Comparison of ENCODE assay signal across 9 cellular contexts in the genomic region with DNA sequence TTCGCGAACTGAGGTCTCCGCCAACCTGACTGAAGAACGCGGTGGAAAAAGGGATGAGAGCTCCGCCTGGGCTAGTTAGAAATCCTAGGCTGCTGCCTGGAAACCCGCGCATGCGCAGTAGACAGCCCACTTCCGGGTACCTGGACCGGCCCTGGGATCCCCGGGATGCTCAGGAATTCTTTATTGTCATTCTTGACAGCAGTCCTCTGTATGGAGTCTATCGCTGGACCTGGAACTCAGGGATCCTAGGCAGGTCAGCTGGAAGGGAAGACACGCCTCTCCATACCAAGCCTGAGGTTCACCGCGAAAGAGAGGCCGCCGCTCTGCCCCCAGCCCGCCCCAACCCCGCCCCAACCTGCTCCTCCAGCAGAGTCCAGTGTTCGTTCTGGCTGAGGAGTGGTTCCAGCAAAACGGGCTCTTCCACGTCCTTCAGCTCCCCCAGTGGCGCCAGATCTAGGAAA.
DNase-seq lines count a peak whose midpoint lies in the region; TF ChIP-seq lines count a peak whose summit lies in the region.
"Had no signal": no experiment of that assay in that cellular context is flagged by ENCODE, and none has a peak within 500 bp of the region (broad histone marks: within the 10 kb centered on the region; RNA-seq: fewer than 3 reads in every experiment).

No MANE protein-coding gene starts in this region.

- CTCF ChIA-PET in activated naive CD4-positive, alpha-beta T cell treated with anti-CD3 and anti-CD28 coated beads, Interleukin-2, amount 10 ng/mL, durations not matched to agents 7 days and 5 days (lab: Charles Lee): no interaction called here

- DNase-seq in activated naive CD4-positive, alpha-beta T cell treated with anti-CD3 and anti-CD28 coated beads, Interleukin-2, amount 10 ng/mL, durations not matched to agents 7 days and 5 days: no peak
- DNase-seq in activated naive CD4-positive, alpha-beta T cell (lab: John Stamatoyannopoulos, UW): no peak
- peak; percentile 97 for DNase-seq in NCI-H748 (lab: John Stamatoyannopoulos, UW; ENCODE audit: unreplicated experiment)
- DNase-seq in fibroblast of pulmonary artery (ENCODE audit: low read depth): peak; percentile 12
- DNase-seq in type B pancreatic cell (ENCODE audit: extremely low spot score, unreplicated experiment): no peak
- no peak for DNase-seq in middle frontal gyrus (ENCODE audit: extremely low spot score, low spot score)
- no peak for DNase-seq in NCI-H2107 (lab: John Stamatoyannopoulos, UW)
- no peak for DNase-seq in HUDEP-2 (lab: John Stamatoyannopoulos, UW; ENCODE audit: unreplicated experiment in 76 of 76)

- peaks cover 2% of the 10 kb centered on the region for H3K36me3 Mint-ChIP-seq in activated naive CD4-positive, alpha-beta T cell treated with anti-CD3 and anti-CD28 coated beads, Interleukin-2, amount 10 ng/mL, durations not matched to agents 7 days and 5 days
- peaks cover 9% of the 10 kb centered on the region for H3K36me3 Mint-ChIP-seq in type B pancreatic cell

- no peak overlapping the region for H3K4me3 ChIP-seq in fibroblast of pulmonary artery (replicated peaks; ENCODE audit: low read depth, low read length)
- H3K4me3 ChIP-seq: breast epithelium had no signal

- H3K4me3 Mint-ChIP-seq in activated naive CD4-positive, alpha-beta T cell treated with anti-CD3 and anti-CD28 coated beads, Interleukin-2, amount 10 ng/mL, durations not matched to agents 7 days and 5 days: peak overlapping the region; percentile 40
- H3K4me3 Mint-ChIP-seq in type B pancreatic cell: peak overlapping the region; percentile 46

- H3K9me3 Mint-ChIP-seq in activated naive CD4-positive, alpha-beta T cell treated with anti-CD3 and anti-CD28 coated beads, Interleukin-2, amount 10 ng/mL, durations not matched to agents 7 days and 5 days: peaks cover 42% of the 10 kb centered on the region
- H3K9me3 Mint-ChIP-seq in type B pancreatic cell: peaks cover 28% of the 10 kb centered on the region

- H3K27ac Mint-ChIP-seq in activated naive CD4-positive, alpha-beta T cell treated with anti-CD3 and anti-CD28 coated beads, Interleukin-2, amount 10 ng/mL, durations not matched to agents 7 days and 5 days: no peak overlapping the region
- H3K27ac Mint-ChIP-seq in type B pancreatic cell: no peak overlapping the region

- H3K4me1 Mint-ChIP-seq in activated naive CD4-positive, alpha-beta T cell treated with anti-CD3 and anti-CD28 coated beads, Interleukin-2, amount 10 ng/mL, durations not matched to agents 7 days and 5 days: no peaks in the 10 kb centered on the region
- no peaks in the 10 kb centered on the region for H3K4me1 Mint-ChIP-seq in type B pancreatic cell (ENCODE audit: unreplicated experiment)

- peaks cover 8% of the 10 kb centered on the region for H3K27me3 Mint-ChIP-seq in activated naive CD4-positive, alpha-beta T cell treated with anti-CD3 and anti-CD28 coated beads, Interleukin-2, amount 10 ng/mL, durations not matched to agents 7 days and 5 days
- H3K27me3 Mint-ChIP-seq in type B pancreatic cell: no peaks in the 10 kb centered on the region

- TF ChIP-seq CTCF in fibroblast of pulmonary artery (IDR thresholded peaks at IDR 0.05; ENCODE audit: low read length, missing control alignments) (no peak), type B pancreatic cell (conservative IDR thresholded peaks at IDR 0.05) (no peak)

Comparison
In these comparisons a context has a peak if more than half of its experiments do, and no peak if none do; other contexts are left out.
1. DNase-seq: peak in NCI-H748 (single experiment) and fibroblast of pulmonary artery (single experiment); none in activated naive CD4-positive, alpha-beta T cell treated with anti-CD3 and anti-CD28 coated beads, Interleukin-2, amount 10 ng/mL, durations not matched to agents 7 days and 5 days (single experiment), activated naive CD4-positive, alpha-beta T cell (0 of 4), type B pancreatic cell (single experiment), middle frontal gyrus (single experiment), NCI-H2107 (single experiment) and HUDEP-2 (0 of 76).